8 cellular contexts compared by ENCODE assay signal in the genomic region with DNA sequence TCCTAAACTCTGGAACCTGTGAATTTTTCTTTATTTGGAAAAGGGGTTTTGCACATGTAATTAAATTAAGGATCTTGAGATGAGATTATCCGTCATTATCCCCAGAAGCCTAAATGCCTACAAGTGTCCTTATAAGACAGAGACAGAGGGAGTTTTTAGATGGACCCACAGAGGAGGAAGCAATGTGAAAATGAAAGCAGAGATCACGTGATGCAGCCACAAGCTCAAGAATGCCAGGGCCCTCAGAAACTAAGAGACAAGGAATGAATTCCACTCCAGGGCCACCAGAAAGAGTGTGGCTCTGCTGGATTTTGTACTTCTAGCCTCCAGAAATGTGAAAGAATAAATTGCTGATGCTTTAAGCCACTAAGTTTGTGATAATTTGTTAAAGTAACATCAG.
DNase-seq lines count a peak whose midpoint lies in the region; ATAC-seq and TF ChIP-seq lines count a peak whose summit lies in the region.

No MANE protein-coding gene starts in this region.

- peaks cover 5% of the 10 kb centered on the region for H3K4me1 Mint-ChIP-seq in stimulated activated effector memory CD8-positive, alpha-beta T cell treated with anti-CD3 and anti-CD28 coated beads, Interleukin-12 subunit alpha, Interleukin-12 subunit beta, amount 100 ng/mL, for 72 hours

- H3K4me2 ChIP-seq in OCI-LY1 (ENCODE audit: low read length): no peak overlapping the region

- H3K27me3 ChIP-seq in OCI-LY1 (ENCODE audit: insufficient read depth, low read length) (no peaks in the 10 kb centered on the region), gastrocnemius medialis (no peaks in the 10 kb centered on the region)

- peak overlapping the region; percentile 50 for H2AFZ ChIP-seq in OCI-LY1 (ENCODE audit: low read length)

- H3K9me3 ChIP-seq in OCI-LY1 (ENCODE audit: low read length) (no peaks in the 10 kb centered on the region), gastrocnemius medialis (no peaks in the 10 kb centered on the region)

- H3K4me3 ChIP-seq in OCI-LY1 (ENCODE audit: low read depth, low read length, poor library complexity, severe bottlenecking) (no peak overlapping the region), fibroblast of villous mesenchyme (ENCODE audit: low read depth, low read length) (peak overlapping the region; percentile 31), gastrocnemius medialis (peak overlapping the region in 1 of 4 donors; percentile 11)

- H3K27ac ChIP-seq in OCI-LY1 (ENCODE audit: low read depth, low read length, poor library complexity, severe bottlenecking) (no peak overlapping the region), gastrocnemius medialis (no peak overlapping the region)

- H3K36me3 ChIP-seq in OCI-LY1 (ENCODE audit: insufficient read depth, low read length): no peaks in the 10 kb centered on the region
- H3K36me3 ChIP-seq in gastrocnemius medialis: no peaks in the 10 kb centered on the region

- H3K27ac Mint-ChIP-seq in stimulated activated effector memory CD8-positive, alpha-beta T cell treated with anti-CD3 and anti-CD28 coated beads, Interleukin-12 subunit alpha, Interleukin-12 subunit beta, amount 100 ng/mL, for 72 hours: no peak overlapping the region

- H3K36me3 Mint-ChIP-seq in stimulated activated effector memory CD8-positive, alpha-beta T cell treated with anti-CD3 and anti-CD28 coated beads, Interleukin-12 subunit alpha, Interleukin-12 subunit beta, amount 100 ng/mL, for 72 hours: no peaks in the 10 kb centered on the region

- no peaks in the 10 kb centered on the region for H4K20me1 ChIP-seq in OCI-LY1 (ENCODE audit: insufficient read depth, low read length)

- H3K9ac ChIP-seq in OCI-LY1 (ENCODE audit: low read length): no peak overlapping the region

- H3K4me3 Mint-ChIP-seq in stimulated activated effector memory CD8-positive, alpha-beta T cell treated with anti-CD3 and anti-CD28 coated beads, Interleukin-12 subunit alpha, Interleukin-12 subunit beta, amount 100 ng/mL, for 72 hours: no peak overlapping the region

- no peaks in the 10 kb centered on the region for H3F3A ChIP-seq in OCI-LY1 (ENCODE audit: insufficient read depth, low read length)

- no peaks in the 10 kb centered on the region for H3K9me3 Mint-ChIP-seq in stimulated activated effector memory CD8-positive, alpha-beta T cell treated with anti-CD3 and anti-CD28 coated beads, Interleukin-12 subunit alpha, Interleukin-12 subunit beta, amount 100 ng/mL, for 72 hours

- in situ Hi-C loops in gastrocnemius medialis (cut with MboI; ENCODE audit: low sequenced_read_pairs in 4 of 4): no loop called here

- DNase-seq in Daoy (ENCODE audit: low read depth) (peak; percentile 72), fibroblast of villous mesenchyme (ENCODE audit: low read depth) (peak; percentile 78), gastrocnemius medialis (no peak), NCI-H2196 (lab: John Stamatoyannopoulos, UW; ENCODE audit: unreplicated experiment) (no peak), DMS153 treated with DMSO at 0.1 percent for 48 hours (lab: John Stamatoyannopoulos, UW; ENCODE audit: unreplicated experiment) (no peak)
- no peak for DNase-seq in stimulated activated effector memory CD8-positive, alpha-beta T cell treated with anti-CD3 and anti-CD28 coated beads, Interleukin-12 subunit alpha, Interleukin-12 subunit beta, amount 100 ng/mL, for 72 hours (ENCODE audit: low spot score in 2 of 2)

- H3K9me2 ChIP-seq in OCI-LY1 (ENCODE audit: low read depth, low read length): no peaks in the 10 kb centered on the region

- intact Hi-C loops in gastrocnemius medialis (cut with DNase I; ENCODE audit: low total_unique reads): no loop called here

- no peak for TF ChIP-seq POLR2A in gastrocnemius medialis (IDR thresholded peaks at IDR 0.05)

- TF ChIP-seq CTCF in OCI-LY1 (IDR thresholded peaks at IDR 0.05; ENCODE audit: low read length) (no peak), fibroblast of villous mesenchyme (IDR thresholded peaks at IDR 0.05; ENCODE audit: insufficient read depth, low read depth, low read length) (no peak), gastrocnemius medialis (IDR thresholded peaks at IDR 0.05 in 4 of 5, conservative IDR thresholded peaks at IDR 0.05 in 1 of 5) (no peak)

- peak; percentile 72 for ATAC-seq in GM21723 (IDR thresholded peaks at IDR 0.05; ENCODE audit: unreplicated experiment)
- ATAC-seq in gastrocnemius medialis: peak; percentile 45 to 69
- ATAC-seq in stimulated activated effector memory CD8-positive, alpha-beta T cell treated with anti-CD3 and anti-CD28 coated beads, Interleukin-12 subunit alpha, Interleukin-12 subunit beta, amount 100 ng/mL, for 72 hours: no peak

- no peaks in the 10 kb centered on the region for H3K79me2 ChIP-seq in OCI-LY1 (ENCODE audit: insufficient read depth, low read length)

- H3K4me1 ChIP-seq in OCI-LY1 (ENCODE audit: insufficient read depth, low read length, severe bottlenecking): no peaks in the 10 kb centered on the region
- H3K4me1 ChIP-seq in gastrocnemius medialis: peaks cover 0 to 5% of the 10 kb centered on the region in 2 donors

Comparison
In these comparisons a context has a peak if more than half of its experiments do, and no peak if none do; other contexts are left out.
1. DNase-seq: peak in Daoy (single experiment) and fibroblast of villous mesenchyme (single experiment); none in gastrocnemius medialis (0 of 2), stimulated activated effector memory CD8-positive, alpha-beta T cell treated with anti-CD3 and anti-CD28 coated beads, Interleukin-12 subunit alpha, Interleukin-12 subunit beta, amount 100 ng/mL, for 72 hours (0 of 2), NCI-H2196 (single experiment) and DMS153 treated with DMSO at 0.1 percent for 48 hours (single experiment).